In genomic region chr22:41841085-41841712, GRCh38 we compare ENCODE assay signal across 12 cellular contexts. TPM values are rescaled to one million over a fixed set of nuclear protein-coding genes. Genes with fewer than 3 reads are reported as not detected.
A peak's percentile ranks its signal among the peaks of the same experiment; 100 is the strongest.
DNase-seq lines count a peak whose midpoint lies in the region; ATAC-seq, FAIRE-seq and TF ChIP-seq lines count a peak whose summit lies in the region.
"Had no signal": no experiment of that assay in that cellular context is flagged by ENCODE, and none has a peak within 500 bp of the region (broad histone marks: within the 10 kb centered on the region; RNA-seq: fewer than 3 reads in every experiment).

No MANE protein-coding gene starts in this region.

- no peaks in the 10 kb centered on the region for H3K9me3 Mint-ChIP-seq in GM23338

- no peak for TF ChIP-seq CTCF in GM23338 (conservative IDR thresholded peaks at IDR 0.05; ENCODE audit: low read depth in 2 of 2)
- no peak for TF ChIP-seq CTCF in RWPE2 (IDR thresholded peaks at IDR 0.05; ENCODE audit: poor library complexity, severe bottlenecking)
- no peak for TF ChIP-seq CTCF in hepatocyte (IDR thresholded peaks at IDR 0.05; ENCODE audit: poor library complexity)
- TF ChIP-seq CTCF in uterus (IDR thresholded peaks at IDR 0.05), result no peak

- peak overlapping the region; percentile 74 for H3K27ac ChIP-seq in GM23338 (ENCODE audit: low read depth)
- peak overlapping the region; percentile 49 for H3K27ac ChIP-seq in RWPE2 (ENCODE audit: poor library complexity, severe bottlenecking)
- H3K27ac ChIP-seq in hepatocyte, result peak overlapping the region; percentile 92
- H3K27ac ChIP-seq in uterus, result no peak overlapping the region

- H3K4me1 ChIP-seq in GM23338 (ENCODE audit: insufficient read depth) (peaks cover 42% of the 10 kb centered on the region), RWPE2 (ENCODE audit: insufficient read depth, poor library complexity, severe bottlenecking) (peaks cover 78% of the 10 kb centered on the region), hepatocyte (ENCODE audit: insufficient read depth) (peaks cover 60% of the 10 kb centered on the region), uterus (no peaks in the 10 kb centered on the region)

- peaks cover 49% of the 10 kb centered on the region for H3K4me1 Mint-ChIP-seq in GM23338

- no peaks in the 10 kb centered on the region for H3K9me2 ChIP-seq in GM23338 (ENCODE audit: insufficient read depth)
- H3K9me2 ChIP-seq in hepatocyte (replicated peaks; ENCODE audit: insufficient read depth), result no peaks in the 10 kb centered on the region

- H3K79me2 ChIP-seq in GM23338 (replicated peaks; ENCODE audit: insufficient read depth) (peaks cover 100% of the 10 kb centered on the region), hepatocyte (peaks cover 100% of the 10 kb centered on the region)

- H2AFZ ChIP-seq in GM23338 (no peak overlapping the region), hepatocyte (no peak overlapping the region)

- no peak for FAIRE-seq in HTR-8/SVneo (lab: Jason Lieb, UNC)
- FAIRE-seq: kidney had no signal

- H3K4me2 ChIP-seq in GM23338 (no peak overlapping the region; the same call in 1 of the 2 replicates), hepatocyte (peak overlapping the region; percentile 55)

- peaks cover 82% of the 10 kb centered on the region for H4K20me1 ChIP-seq in GM23338 (replicated peaks; ENCODE audit: insufficient read depth)
- peaks cover 67% of the 10 kb centered on the region for H4K20me1 ChIP-seq in hepatocyte (ENCODE audit: insufficient read depth, poor library complexity, severe bottlenecking)

- no peak overlapping the region for H3K27ac Mint-ChIP-seq in GM23338

- no peak overlapping the region for H3K4me3 Mint-ChIP-seq in GM23338

- H3K36me3 Mint-ChIP-seq in GM23338 (ENCODE audit: low read depth), result peaks cover 42% of the 10 kb centered on the region

- WGBS in hepatocyte (ENCODE audit: low lambda C conversion rate, missing lambda C conversion rate), result 68% methylated on average over 3 of the region's 3 CpGs

- H3K9me3 ChIP-seq in RWPE2 (ENCODE audit: severe bottlenecking), result no peaks in the 10 kb centered on the region
- H3K9me3 ChIP-seq in hepatocyte (ENCODE audit: low read depth), result no peaks in the 10 kb centered on the region
- no peaks in the 10 kb centered on the region for H3K9me3 ChIP-seq in uterus
- H3K9me3 ChIP-seq: esophagus muscularis mucosa had no signal

- intact Hi-C loops in sciatic nerve (cut with DNase I), result no loop called here
- intact Hi-C loops in uterus (cut with DNase I; ENCODE audit: low total_unique reads), result no loop called here

- no peak overlapping the region for H3K4me3 ChIP-seq in GM23338
- H3K4me3 ChIP-seq in RWPE2 (ENCODE audit: severe bottlenecking), result no peak overlapping the region
- H3K4me3 ChIP-seq in hepatocyte, result no peak overlapping the region
- no peak overlapping the region for H3K4me3 ChIP-seq in uterus
- H3K4me3 ChIP-seq: esophagus muscularis mucosa had no signal

- peaks cover 12% of the 10 kb centered on the region for H3K27me3 Mint-ChIP-seq in GM23338 (ENCODE audit: insufficient read depth, low read depth, poor library complexity)

- H3K36me3 ChIP-seq in GM23338 (ENCODE audit: insufficient read depth) (peaks cover 17% of the 10 kb centered on the region), RWPE2 (ENCODE audit: low read depth) (peaks cover 91% of the 10 kb centered on the region), hepatocyte (replicated peaks; ENCODE audit: insufficient read depth, low read depth) (no peaks in the 10 kb centered on the region), uterus (no peaks in the 10 kb centered on the region)

- no peaks in the 10 kb centered on the region for H3K27me3 ChIP-seq in GM23338 (ENCODE audit: insufficient read depth)
- H3K27me3 ChIP-seq in RWPE2 (ENCODE audit: insufficient read depth, poor library complexity, severe bottlenecking), result no peaks in the 10 kb centered on the region
- H3K27me3 ChIP-seq in hepatocyte, result no peaks in the 10 kb centered on the region
- H3K27me3 ChIP-seq in uterus, result no peaks in the 10 kb centered on the region
- H3K27me3 ChIP-seq: esophagus muscularis mucosa had no signal

- TF ChIP-seq POLR2A in uterus (IDR thresholded peaks at IDR 0.05), result no peak

- H3F3A ChIP-seq in GM23338 (replicated peaks; ENCODE audit: low read depth), result peaks cover 17% of the 10 kb centered on the region; the same call in 1 of the 2 replicates

- DNase-seq in GM23338 (ENCODE audit: low spot score) (no peak), RWPE2 (ENCODE audit: low spot score) (no peak), hepatocyte (ENCODE audit: low spot score) (no peak), sciatic nerve (ENCODE audit: low spot score) (no peak), DMS53 (lab: John Stamatoyannopoulos, UW) (no peak), HTR-8/SVneo (ENCODE audit: insufficient read length, low spot score) (no peak), uterus (no peak)
- DNase-seq: activated CD4-positive, alpha-beta T cell treated with anti-CD3 and anti-CD28 coated beads, Interleukin-2, amount 50 U/mL, for 4 hours; aorta; kidney had no signal

- no peak for ATAC-seq in GM23338
- ATAC-seq in RWPE2 (ENCODE audit: low read depth), result peak; percentile 48
- ATAC-seq in sciatic nerve, result peak; percentile 92
- no peak for ATAC-seq in GM19452 (IDR thresholded peaks at IDR 0.05; ENCODE audit: unreplicated experiment)

TF ChIP-seq in GM23338, 12 proteins besides CTCF, POLR2A, EP300 and RAD21 (continues in another document):
- no peak for TF ChIP-seq STAT1 (IDR thresholded peaks at IDR 0.05; ENCODE audit: unreplicated experiment)
- TF ChIP-seq JUNB (IDR thresholded peaks at IDR 0.05; ENCODE audit: unreplicated experiment), result no peak
- no peak for TF ChIP-seq POLR2AphosphoS5 (IDR thresholded peaks at IDR 0.05; ENCODE audit: low read depth)
- no peak for TF ChIP-seq ZNF114 (CRISPR knock-in tag; IDR thresholded peaks at IDR 0.05)
- TF ChIP-seq, protein P1, sequence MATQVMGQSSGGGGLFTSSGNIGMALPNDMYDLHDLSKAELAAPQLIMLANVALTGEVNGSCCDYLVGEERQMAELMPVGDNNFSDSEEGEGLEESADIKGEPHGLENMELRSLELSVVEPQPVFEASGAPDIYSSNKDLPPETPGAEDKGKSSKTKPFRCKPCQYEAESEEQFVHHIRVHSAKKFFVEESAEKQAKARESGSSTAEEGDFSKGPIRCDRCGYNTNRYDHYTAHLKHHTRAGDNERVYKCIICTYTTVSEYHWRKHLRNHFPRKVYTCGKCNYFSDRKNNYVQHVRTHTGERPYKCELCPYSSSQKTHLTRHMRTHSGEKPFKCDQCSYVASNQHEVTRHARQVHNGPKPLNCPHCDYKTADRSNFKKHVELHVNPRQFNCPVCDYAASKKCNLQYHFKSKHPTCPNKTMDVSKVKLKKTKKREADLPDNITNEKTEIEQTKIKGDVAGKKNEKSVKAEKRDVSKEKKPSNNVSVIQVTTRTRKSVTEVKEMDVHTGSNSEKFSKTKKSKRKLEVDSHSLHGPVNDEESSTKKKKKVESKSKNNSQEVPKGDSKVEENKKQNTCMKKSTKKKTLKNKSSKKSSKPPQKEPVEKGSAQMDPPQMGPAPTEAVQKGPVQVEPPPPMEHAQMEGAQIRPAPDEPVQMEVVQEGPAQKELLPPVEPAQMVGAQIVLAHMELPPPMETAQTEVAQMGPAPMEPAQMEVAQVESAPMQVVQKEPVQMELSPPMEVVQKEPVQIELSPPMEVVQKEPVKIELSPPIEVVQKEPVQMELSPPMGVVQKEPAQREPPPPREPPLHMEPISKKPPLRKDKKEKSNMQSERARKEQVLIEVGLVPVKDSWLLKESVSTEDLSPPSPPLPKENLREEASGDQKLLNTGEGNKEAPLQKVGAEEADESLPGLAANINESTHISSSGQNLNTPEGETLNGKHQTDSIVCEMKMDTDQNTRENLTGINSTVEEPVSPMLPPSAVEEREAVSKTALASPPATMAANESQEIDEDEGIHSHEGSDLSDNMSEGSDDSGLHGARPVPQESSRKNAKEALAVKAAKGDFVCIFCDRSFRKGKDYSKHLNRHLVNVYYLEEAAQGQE (IDR thresholded peaks at IDR 0.05; ENCODE audit: unreplicated experiment), result no peak
- TF ChIP-seq ETS1 (IDR thresholded peaks at IDR 0.05), result no peak

RNA-seq across cellular contexts. Expression of gene SREBF2, which starts 8.3 kb away (rescaled TPM):
- 147 and 163 TPM in 2 replicates for total RNA-seq in GM23338 (2014; rRNA removed; shearing (Covaris generic))
- 48.7 and 49.8 TPM in 2 replicates for polyA plus RNA-seq in GM23338 (2016; fragmentation: Nextera tagmentation; extraction: Ambion mirVana)
- total RNA-seq in hepatocyte, result 109 and 114 TPM in 2 replicates
- polyA plus RNA-seq in hepatocyte, result 96.3 and 113 TPM in 2 replicates
- total RNA-seq in sciatic nerve, result 206 TPM
- 10 to 100 TPM; 10.2 to 61.0 (median 29.0) TPM for total RNA-seq in uterus

RNA-seq across cellular contexts. Expression of gene CCDC134, which starts 40.7 kb away (rescaled TPM):
- 21.0 and 24.5 TPM in 2 replicates for total RNA-seq in GM23338 (2014; rRNA removed; shearing (Covaris generic))
- 2.7 and 4.2 TPM in 2 replicates for polyA plus RNA-seq in GM23338 (2016; fragmentation: Nextera tagmentation; extraction: Ambion mirVana)
- 7.2 and 9.2 TPM in 2 replicates for total RNA-seq in hepatocyte
- polyA plus RNA-seq in hepatocyte, result 4.1 and 7.4 TPM in 2 replicates
- 8.4 TPM for total RNA-seq in sciatic nerve
- 10 to 100 TPM in 2 of 4 donors, 1 to 10 TPM in 2; 4.1 to 24.3 (median 11.0) TPM for total RNA-seq in uterus

Comparison
In these comparisons a context has a peak if more than half of its experiments do, and no peak if none do; other contexts are left out.
1. ATAC-seq: peak in RWPE2 (single experiment) and sciatic nerve (single experiment); none in GM23338 (single experiment) and GM19452 (single experiment).
2. H3K27ac ChIP-seq: peak in GM23338 (single experiment), RWPE2 (single experiment) and hepatocyte (single experiment); none in uterus (0 of 2).